ENCODE assay signal across 1 cellular context in the genomic region with DNA sequence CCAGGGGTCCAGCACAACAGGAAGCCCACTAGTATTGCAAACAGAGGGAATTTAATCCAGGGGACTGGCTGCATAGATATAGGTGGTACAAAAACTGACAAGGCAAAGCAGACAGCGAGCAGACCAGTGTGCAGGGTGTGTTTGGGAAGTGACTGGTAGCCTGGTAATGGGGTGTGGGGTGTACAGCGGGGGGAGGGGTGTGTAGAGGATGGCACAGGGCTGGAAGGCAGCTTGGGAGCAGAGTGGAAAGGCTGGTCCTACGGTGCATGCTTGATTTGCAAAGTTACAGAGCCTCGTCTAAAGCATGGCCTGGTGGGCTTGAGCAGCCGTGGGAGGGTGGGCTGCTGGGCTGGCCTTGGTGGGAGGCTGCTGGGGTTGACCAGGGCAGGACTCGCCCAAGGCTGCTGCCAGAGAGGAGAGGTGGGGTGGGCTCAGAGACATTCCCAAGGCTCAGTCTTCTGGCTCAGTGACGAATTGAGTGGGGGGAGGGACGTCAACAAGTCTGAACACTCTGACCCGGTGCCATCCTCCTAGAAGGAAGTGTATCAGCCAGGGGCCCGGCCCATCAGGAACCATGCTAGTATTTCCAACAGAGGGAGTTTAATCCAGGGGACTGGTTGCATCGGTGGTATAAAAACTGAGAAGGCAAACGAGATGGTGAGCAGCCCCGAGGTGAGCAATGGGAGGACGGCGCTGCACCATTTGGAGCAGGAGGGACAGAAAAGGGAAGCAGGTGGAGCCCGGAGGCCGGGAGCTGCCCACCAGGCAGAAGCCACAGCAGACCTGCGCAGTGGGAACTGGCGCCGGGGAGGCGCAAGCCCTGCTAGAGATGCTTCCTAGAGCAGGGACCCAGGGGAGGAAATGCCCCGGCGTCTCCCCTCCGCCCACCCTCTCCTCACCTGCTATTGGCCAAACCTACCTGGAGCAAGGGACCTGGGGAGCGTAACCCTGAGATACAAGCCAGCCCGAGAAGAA.
TF ChIP-seq lines count a peak whose summit lies in the region.

No MANE protein-coding gene starts in this region.

TF ChIP-seq in HepG2, 621 proteins besides CTCF, POLR2A, EP300 and RAD21 (continued from another document):
- TF ChIP-seq EED (CRISPR knock-in tag; IDR thresholded peaks at IDR 0.05): no peak
